12 cellular contexts compared by ENCODE assay signal in genomic region chr20:37145014-37145413, GRCh38.
"Had no signal": no experiment of that assay in that cellular context is flagged by ENCODE, and none has a peak within 500 bp of the region (broad histone marks: within the 10 kb centered on the region; RNA-seq: fewer than 3 reads in every experiment).

No MANE protein-coding gene starts in this region.

- ATAC-seq: left lobe of liver; pancreas; stimulated activated effector memory CD8-positive, alpha-beta T cell treated with anti-CD3 and anti-CD28 coated beads, Interleukin-12 subunit alpha, Interleukin-12 subunit beta, amount 100 ng/mL, for 72 hours; WTC11 had no signal

- DNase-seq: activated CD4-positive, alpha-beta T cell treated with anti-CD3 and anti-CD28 coated beads for 4 hours; activated CD8-positive, alpha-beta memory T cell treated with anti-CD3 and anti-CD28 coated beads, Interleukin-2, amount 50 U/mL, for 48 hours; activated naive CD8-positive, alpha-beta T cell treated with anti-CD3 and anti-CD28 coated beads, Interleukin-2, amount 10 ng/mL, durations not matched to agents 7 days and 5 days; aorta; mammary epithelial cell; naive B cell; pancreas had no signal

- H3K36me3 Mint-ChIP-seq: activated naive CD8-positive, alpha-beta T cell treated with anti-CD3 and anti-CD28 coated beads, Interleukin-2, amount 10 ng/mL, durations not matched to agents 7 days and 5 days; stimulated activated effector memory CD8-positive, alpha-beta T cell treated with anti-CD3 and anti-CD28 coated beads, Interleukin-12 subunit alpha, Interleukin-12 subunit beta, amount 100 ng/mL, for 72 hours; WTC11 had no signal

- H3K27ac ChIP-seq: pancreas, vagina had no signal

- H3K4me3 Mint-ChIP-seq: activated naive CD8-positive, alpha-beta T cell treated with anti-CD3 and anti-CD28 coated beads, Interleukin-2, amount 10 ng/mL, durations not matched to agents 7 days and 5 days; activated T-helper 1 cell treated with anti-CD3 and anti-CD28 coated beads, Interleukin-12 subunit alpha, Interleukin-12 subunit beta, Interleukin-2, Interleukin-4 antibody, amounts not matched to agents 30 ng/mL and 10 ng/mL and 1 ng/mL, durations not matched to agents 14 hours and 24 hours and 36 hours; naive B cell; stimulated activated effector memory CD8-positive, alpha-beta T cell treated with anti-CD3 and anti-CD28 coated beads, Interleukin-12 subunit alpha, Interleukin-12 subunit beta, amount 100 ng/mL, for 72 hours; WTC11 had no signal

- H3K27me3 Mint-ChIP-seq: activated naive CD8-positive, alpha-beta T cell treated with anti-CD3 and anti-CD28 coated beads, Interleukin-2, amount 10 ng/mL, durations not matched to agents 7 days and 5 days; naive B cell had no signal

- H3K4me1 ChIP-seq: pancreas, vagina had no signal

- H3K27me3 ChIP-seq: pancreas, vagina had no signal

- H3K4me1 Mint-ChIP-seq: activated naive CD8-positive, alpha-beta T cell treated with anti-CD3 and anti-CD28 coated beads, Interleukin-2, amount 10 ng/mL, durations not matched to agents 7 days and 5 days; naive B cell; stimulated activated effector memory CD8-positive, alpha-beta T cell treated with anti-CD3 and anti-CD28 coated beads, Interleukin-12 subunit alpha, Interleukin-12 subunit beta, amount 100 ng/mL, for 72 hours; WTC11 had no signal

- H3K9me3 Mint-ChIP-seq: activated naive CD8-positive, alpha-beta T cell treated with anti-CD3 and anti-CD28 coated beads, Interleukin-2, amount 10 ng/mL, durations not matched to agents 7 days and 5 days; activated T-helper 1 cell treated with anti-CD3 and anti-CD28 coated beads, Interleukin-12 subunit alpha, Interleukin-12 subunit beta, Interleukin-2, Interleukin-4 antibody, amounts not matched to agents 30 ng/mL and 10 ng/mL and 1 ng/mL, durations not matched to agents 14 hours and 24 hours and 36 hours; naive B cell; stimulated activated effector memory CD8-positive, alpha-beta T cell treated with anti-CD3 and anti-CD28 coated beads, Interleukin-12 subunit alpha, Interleukin-12 subunit beta, amount 100 ng/mL, for 72 hours had no signal

- H3K4me3 ChIP-seq: pancreas, vagina had no signal

- H3K27ac Mint-ChIP-seq: activated naive CD8-positive, alpha-beta T cell treated with anti-CD3 and anti-CD28 coated beads, Interleukin-2, amount 10 ng/mL, durations not matched to agents 7 days and 5 days; activated T-helper 1 cell treated with anti-CD3 and anti-CD28 coated beads, Interleukin-12 subunit alpha, Interleukin-12 subunit beta, Interleukin-2, Interleukin-4 antibody, amounts not matched to agents 30 ng/mL and 10 ng/mL and 1 ng/mL, durations not matched to agents 14 hours and 24 hours and 36 hours; naive B cell; stimulated activated effector memory CD8-positive, alpha-beta T cell treated with anti-CD3 and anti-CD28 coated beads, Interleukin-12 subunit alpha, Interleukin-12 subunit beta, amount 100 ng/mL, for 72 hours; WTC11 had no signal

- H3K36me3 ChIP-seq: pancreas had no signal

- H3K9me3 ChIP-seq: pancreas, vagina had no signal
